In genomic region chr3:14127106-14127505, GRCh38 we compare ENCODE assay signal across 2 cellular contexts.
TF ChIP-seq lines count a peak whose summit lies in the region.

No MANE protein-coding gene starts in this region.

TF ChIP-seq in IMR-90, 13 proteins besides CTCF, POLR2A, EP300 and RAD21:
- no peak for TF ChIP-seq ELK1 (IDR thresholded peaks at IDR 0.05; ENCODE audit: borderline replicate concordance, low read depth, low read length)
- TF ChIP-seq MAZ (IDR thresholded peaks at IDR 0.05; ENCODE audit: borderline replicate concordance, low read depth, low read length), result no peak
- TF ChIP-seq BHLHE40 (IDR thresholded peaks at IDR 0.05; ENCODE audit: low read depth, low read length), result no peak
- TF ChIP-seq SMC3 (IDR thresholded peaks at IDR 0.05; ENCODE audit: low read depth, low read length), result no peak
- TF ChIP-seq MXI1 (IDR thresholded peaks at IDR 0.05; ENCODE audit: borderline replicate concordance, low read depth, low read length), result no peak
- TF ChIP-seq CEBPB (IDR thresholded peaks at IDR 0.05; ENCODE audit: low read depth, low read length), result no peak
- TF ChIP-seq RFX5 (IDR thresholded peaks at IDR 0.05; ENCODE audit: low read depth, low read length), result no peak
- no peak for TF ChIP-seq RCOR1 (IDR thresholded peaks at IDR 0.05; ENCODE audit: insufficient replicate concordance, low read length)
- no peak for TF ChIP-seq NFE2L2 (IDR thresholded peaks at IDR 0.05; ENCODE audit: low read depth, low read length)
- no peak for TF ChIP-seq FOS (IDR thresholded peaks at IDR 0.05; ENCODE audit: low read depth, low read length)
- no peak for TF ChIP-seq CHD1 (IDR thresholded peaks at IDR 0.05; ENCODE audit: low read depth, low read length)
- TF ChIP-seq USF2 (IDR thresholded peaks at IDR 0.05; ENCODE audit: low read depth, low read length), result no peak
- no peak for TF ChIP-seq MAFK (IDR thresholded peaks at IDR 0.05; ENCODE audit: low read depth, low read length)

TF ChIP-seq in neural cell, 6 proteins besides CTCF, POLR2A, EP300 and RAD21 (continued from another document):
- TF ChIP-seq SMC3 (conservative IDR thresholded peaks at IDR 0.05; ENCODE audit: poor library complexity) (no peak), EZH2 (IDR thresholded peaks at IDR 0.05; ENCODE audit: borderline replicate concordance, insufficient read depth, low read length, poor library complexity, severe bottlenecking) (no peak), REST (IDR thresholded peaks at IDR 0.05; ENCODE audit: borderline replicate concordance) (no peak), MXI1 (conservative IDR thresholded peaks at IDR 0.05; ENCODE audit: poor library complexity, severe bottlenecking) (no peak)
TF ChIP-seq in neural cell: peak in this region for 0.
